1 cellular context compared by ENCODE assay signal in genomic region chr12:51891843-51892242, GRCh38.
A peak's percentile ranks its signal among the peaks of the same experiment; 100 is the strongest.
TF ChIP-seq lines count a peak whose summit lies in the region.

No MANE protein-coding gene starts in this region.

TF ChIP-seq in HepG2, 621 proteins besides CTCF, POLR2A, EP300 and RAD21:
- TF ChIP-seq ATF6 (CRISPR knock-in tag; conservative IDR thresholded peaks at IDR 0.05), result no peak
- TF ChIP-seq GATAD1 (CRISPR knock-in tag; IDR thresholded peaks at IDR 0.05), result no peak
- no peak for TF ChIP-seq ZNF615 (CRISPR knock-in tag; IDR thresholded peaks at IDR 0.05; ENCODE audit: borderline replicate concordance)
- no peak for TF ChIP-seq ZNF260 (CRISPR knock-in tag; IDR thresholded peaks at IDR 0.05; ENCODE audit: borderline replicate concordance, low read depth)
- peak; percentile 18; the same call in 1 of the 2 replicates for TF ChIP-seq STAG1 (CRISPR knock-in tag; IDR thresholded peaks at IDR 0.05)
TF ChIP-seq in HepG2: peak in this region for 1.
